In the genomic region with DNA sequence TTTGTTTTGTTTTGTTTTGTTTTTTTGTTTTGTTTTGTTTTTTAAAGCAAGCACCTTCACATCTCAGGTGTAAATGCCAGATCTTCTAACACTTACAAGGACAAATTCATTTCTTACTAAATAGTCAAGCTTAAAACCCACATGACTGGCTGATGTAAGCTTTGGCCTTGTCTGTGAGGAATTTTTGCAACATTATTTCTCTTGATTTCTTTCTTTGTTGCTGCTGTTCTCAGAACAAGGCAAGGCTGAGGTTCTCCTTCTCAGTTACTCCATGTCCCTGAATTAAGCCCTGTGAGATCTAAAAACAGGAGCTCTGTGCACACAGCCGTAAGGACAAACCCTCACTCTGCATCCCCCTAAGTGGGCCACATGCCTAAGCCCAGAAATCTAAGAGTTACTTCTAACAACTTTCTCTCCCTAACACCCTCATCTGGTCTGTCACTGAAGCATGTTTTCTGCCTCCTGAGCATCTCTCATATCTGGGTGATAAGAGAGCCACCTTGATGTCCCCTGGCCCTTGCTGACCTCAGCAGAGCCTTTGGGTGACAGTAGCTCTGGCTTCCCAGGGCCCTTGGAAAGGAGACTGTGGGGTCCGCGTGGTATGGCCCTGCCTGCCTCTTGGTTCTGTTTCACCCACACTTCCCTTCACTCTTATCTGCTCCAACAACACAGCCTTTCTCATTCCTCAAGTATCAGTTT, we compare ENCODE assay signal across 21 cellular contexts.
DNase-seq lines count a peak whose midpoint lies in the region; ATAC-seq, FAIRE-seq and TF ChIP-seq lines count a peak whose summit lies in the region.
"Had no signal": no experiment of that assay in that cellular context is flagged by ENCODE, and none has a peak within 500 bp of the region (broad histone marks: within the 10 kb centered on the region; RNA-seq: fewer than 3 reads in every experiment).

No MANE protein-coding gene starts in this region.

- no peak overlapping the region for H3K4me2 ChIP-seq in osteoblast (ENCODE audit: insufficient read depth, low read length)

- H3K79me2 ChIP-seq in osteoblast (ENCODE audit: insufficient read depth, low read length) = no peaks in the 10 kb centered on the region

- H2AFZ ChIP-seq in osteoblast (ENCODE audit: low read length) = peak overlapping the region; percentile 69

- no peaks in the 10 kb centered on the region for H3K27me3 ChIP-seq in cardiac muscle cell
- no peaks in the 10 kb centered on the region for H3K27me3 ChIP-seq in osteoblast (ENCODE audit: insufficient read depth, low read length)
- H3K27me3 ChIP-seq: neutrophil, SJCRH30, upper lobe of right lung had no signal

- no peak for ATAC-seq in GM18909 (IDR thresholded peaks at IDR 0.05; ENCODE audit: poor library complexity, unreplicated experiment)
- ATAC-seq: HepG2, upper lobe of right lung had no signal

- H3K36me3 ChIP-seq in cardiac muscle cell (no peaks in the 10 kb centered on the region), osteoblast (ENCODE audit: insufficient read depth, low read length) (no peaks in the 10 kb centered on the region)
- H3K36me3 ChIP-seq: neutrophil, SJCRH30, upper lobe of right lung had no signal

- no peak for TF ChIP-seq POLR2A in H54 (IDR thresholded peaks at IDR 0.05; ENCODE audit: low read depth, low read length)

- TF ChIP-seq CTCF in AG10803 (conservative IDR thresholded peaks at IDR 0.05; ENCODE audit: low read length) (no peak), cardiac muscle cell (IDR thresholded peaks at IDR 0.05; ENCODE audit: low read depth, low read length) (no peak), osteoblast (IDR thresholded peaks at IDR 0.05; ENCODE audit: extremely low read depth, low read depth, low read length) (no peak)

- H3K27ac ChIP-seq in cardiac muscle cell = peak overlapping the region; percentile 75
- no peak overlapping the region for H3K27ac ChIP-seq in osteoblast (ENCODE audit: low read depth, low read length)
- H3K27ac ChIP-seq: epithelial cell of prostate, neutrophil, SJCRH30, upper lobe of right lung had no signal

- DNase-seq in AG10803 (ENCODE audit: low read depth) (peak; percentile 61), astrocyte of the hippocampus (ENCODE audit: low read depth, low spot score) (peak; percentile 34), cardiac muscle cell (ENCODE audit: low read depth in 1 of 2, low spot score in 1 of 2) (peak in 1 of 2 donors; percentile 32), osteoblast (ENCODE audit: insufficient read length, low spot score, missing footprints) (peak; percentile 38), RPMI8226 (no peak), H54 (ENCODE audit: insufficient read length, low spot score) (no peak), AML-193 (lab: John Stamatoyannopoulos, UW) (no peak)
- DNase-seq: CD8-positive, alpha-beta memory T cell; NCI-H187 treated with DMSO at 0.1 percent for 48 hours; NCI-H510A treated with DMSO at 0.1 percent for 48 hours; SJCRH30; stimulated activated CD4-positive, alpha-beta T cell treated with anti-CD3 and anti-CD28 coated beads, Interleukin-4, amount 100 ng/mL, for 4 hours; T-helper 9 cell; upper lobe of right lung had no signal

- FAIRE-seq in H54 (lab: Jason Lieb, UNC) = no peak
- FAIRE-seq: colon, H1, HepG2 had no signal

- H3K9me3 ChIP-seq in cardiac muscle cell (ENCODE audit: low read depth) = no peaks in the 10 kb centered on the region
- H3K9me3 ChIP-seq in osteoblast (ENCODE audit: low read depth, low read length) = no peaks in the 10 kb centered on the region
- H3K9me3 ChIP-seq: neutrophil, upper lobe of right lung had no signal

- H3K4me1 ChIP-seq in cardiac muscle cell (ENCODE audit: low read depth) = peaks cover 34% of the 10 kb centered on the region
- H3K4me1 ChIP-seq in osteoblast (ENCODE audit: insufficient read depth, low read length) = peaks cover 45% of the 10 kb centered on the region

- no peak overlapping the region for H3K4me3 ChIP-seq in AG10803 (ENCODE audit: low read length)
- H3K4me3 ChIP-seq in cardiac muscle cell = no peak overlapping the region
- no peak overlapping the region for H3K4me3 ChIP-seq in osteoblast (ENCODE audit: insufficient read depth, low read length)
- H3K4me3 ChIP-seq: lung, SJCRH30, upper lobe of right lung had no signal

- H4K20me1 ChIP-seq in osteoblast (ENCODE audit: insufficient read depth, low read length) = no peaks in the 10 kb centered on the region

Comparison
In these comparisons a context has a peak if more than half of its experiments do, and no peak if none do; other contexts are left out.
1. DNase-seq: peak in AG10803 (single experiment), astrocyte of the hippocampus (single experiment) and osteoblast (single experiment); none in RPMI8226 (single experiment), H54 (single experiment) and AML-193 (0 of 2).